ENCODE assay signal across 8 cellular contexts in genomic region chr10:51700228-51700835, GRCh38. TPM values are rescaled to one million over a fixed set of nuclear protein-coding genes. Genes with fewer than 3 reads are reported as not detected.
DNase-seq lines count a peak whose midpoint lies in the region; ATAC-seq lines count a peak whose summit lies in the region.

No MANE protein-coding gene starts in this region.

- intact Hi-C loops in left ventricle myocardium superior (cut with micrococcal nuclease): no loop called here

- H3K4me1 Mint-ChIP-seq in CD4-positive, CD25-positive, alpha-beta regulatory T cell: peaks cover 20 to 48% (median 33%) of the 10 kb centered on the region in 4 donors
- peaks cover 47% of the 10 kb centered on the region for H3K4me1 Mint-ChIP-seq in activated naive CD8-positive, alpha-beta T cell (ENCODE audit: low read depth)

- no peaks in the 10 kb centered on the region for H3K9me3 Mint-ChIP-seq in CD4-positive, CD25-positive, alpha-beta regulatory T cell
- H3K9me3 Mint-ChIP-seq in activated naive CD8-positive, alpha-beta T cell (ENCODE audit: low read depth): no peaks in the 10 kb centered on the region

- ATAC-seq in CD4-positive, CD25-positive, alpha-beta regulatory T cell (ENCODE audit: low read depth in 2 of 2): no peak
- ATAC-seq in left ventricle myocardium superior (peak; percentile 5), GM18907 (IDR thresholded peaks at IDR 0.05; ENCODE audit: unreplicated experiment) (no peak)

- H3K27me3 Mint-ChIP-seq in CD4-positive, CD25-positive, alpha-beta regulatory T cell: peaks cover 14% of the 10 kb centered on the region
- H3K27me3 Mint-ChIP-seq in activated naive CD8-positive, alpha-beta T cell: no peaks in the 10 kb centered on the region

- peaks cover 44% of the 10 kb centered on the region for H3K4me1 ChIP-seq in CD4-positive, CD25-positive, alpha-beta regulatory T cell (ENCODE audit: control insufficient read depth, insufficient read depth, low read length, poor library complexity, severe bottlenecking)
- peaks cover 12% of the 10 kb centered on the region for H3K4me1 ChIP-seq in rectal smooth muscle tissue (ENCODE audit: control insufficient read depth, insufficient read depth, low read length)

- H3K36me3 Mint-ChIP-seq in CD4-positive, CD25-positive, alpha-beta regulatory T cell: peaks cover 20% of the 10 kb centered on the region
- H3K36me3 Mint-ChIP-seq in activated naive CD8-positive, alpha-beta T cell: peaks cover 14% of the 10 kb centered on the region

- no peak overlapping the region for H3K9ac ChIP-seq in rectal smooth muscle tissue (ENCODE audit: low read length)

- peak overlapping the region; percentile 95 for H3K27ac ChIP-seq in CD4-positive, CD25-positive, alpha-beta regulatory T cell (ENCODE audit: insufficient read depth, low read length, poor library complexity, severe bottlenecking)
- H3K27ac ChIP-seq in rectal smooth muscle tissue (ENCODE audit: low read depth, low read length): peak overlapping the region; percentile 92

- H3K27me3 ChIP-seq in CD4-positive, CD25-positive, alpha-beta regulatory T cell (ENCODE audit: control insufficient read depth, insufficient read depth, low read length): no peaks in the 10 kb centered on the region
- no peaks in the 10 kb centered on the region for H3K27me3 ChIP-seq in rectal smooth muscle tissue (ENCODE audit: control insufficient read depth, insufficient read depth, low read length)

- peak overlapping the region; percentile 98 to 100 (median 100) for H3K27ac Mint-ChIP-seq in CD4-positive, CD25-positive, alpha-beta regulatory T cell
- peak overlapping the region; percentile 100 for H3K27ac Mint-ChIP-seq in activated naive CD8-positive, alpha-beta T cell

- H3K9me3 ChIP-seq in CD4-positive, CD25-positive, alpha-beta regulatory T cell (ENCODE audit: control insufficient read depth in 2 of 2, low read length in 2 of 2): no peaks in the 10 kb centered on the region

- peak in 1 of 3 donors; percentile 9 for DNase-seq in CD4-positive, CD25-positive, alpha-beta regulatory T cell
- DNase-seq in LHCN-M2 (ENCODE audit: low read depth) (peak; percentile 22), left ventricle myocardium superior (no peak), GF-D8 (lab: John Stamatoyannopoulos, UW) (no peak), dedifferentiated amniotic fluid mesenchymal stem cell (ENCODE audit: extremely low spot score) (no peak)

- peak overlapping the region; percentile 91 to 99 (median 98) for H3K4me3 Mint-ChIP-seq in CD4-positive, CD25-positive, alpha-beta regulatory T cell
- H3K4me3 Mint-ChIP-seq in activated naive CD8-positive, alpha-beta T cell: peak overlapping the region; percentile 98

- peak overlapping the region; percentile 99 for H3K4me3 ChIP-seq in CD4-positive, CD25-positive, alpha-beta regulatory T cell (ENCODE audit: low read depth, low read length)
- H3K4me3 ChIP-seq in rectal smooth muscle tissue (ENCODE audit: low read length): peak overlapping the region; percentile 91

- H3K36me3 ChIP-seq in CD4-positive, CD25-positive, alpha-beta regulatory T cell (ENCODE audit: control insufficient read depth, insufficient read depth, low read length): peaks cover 11% of the 10 kb centered on the region
- H3K36me3 ChIP-seq in rectal smooth muscle tissue (ENCODE audit: control insufficient read depth, insufficient read depth, low read length): no peaks in the 10 kb centered on the region

RNA-seq across cellular contexts. Expression of gene CSTF2T, which starts 0.9 kb away (rescaled TPM):
- 30.2 TPM for total RNA-seq in CD4-positive, CD25-positive, alpha-beta regulatory T cell
- 10 to 100 TPM; 14.3 to 16.4 (median 16.3) TPM for polyA plus RNA-seq in CD4-positive, CD25-positive, alpha-beta regulatory T cell
- total RNA-seq in LHCN-M2 (2014; rRNA removed): 24.0 and 24.9 TPM in 2 replicates
- 10.4 TPM for polyA plus RNA-seq in LHCN-M2 (2012)
- total RNA-seq in left ventricle myocardium superior: 21.3 TPM
